Comparison of ENCODE assay signal across 8 cellular contexts in genomic region chr5:109409844-109410388, GRCh38. TPM values are rescaled to one million over a fixed set of nuclear protein-coding genes. Genes with fewer than 3 reads are reported as not detected.
A peak's percentile ranks its signal among the peaks of the same experiment; 100 is the strongest.
DNase-seq lines count a peak whose midpoint lies in the region; ATAC-seq and TF ChIP-seq lines count a peak whose summit lies in the region.

Gene PJA2, minus strand, starts transcription at chr5:109409974. Its CDS starts 26,541 bp downstream, at chr5:109383433.

- H3K4me3 ChIP-seq in ACC112 (ENCODE audit: low read depth, low read length) = peak within 1 kb of the TSS; percentile 92
- H3K4me3 ChIP-seq in WERI-Rb-1 (ENCODE audit: low read depth, low read length) = peak within 1 kb of the TSS; percentile 92
- H3K4me3 ChIP-seq in mammary epithelial cell (replicated peaks in 1 of 3; ENCODE audit: insufficient read depth in 1 of 3, low read depth in 2 of 3, low read length in 3 of 3) = peak within 1 kb of the TSS; percentile 60 to 95 (median 95)
- peak within 1 kb of the TSS; percentile 91 for H3K4me3 ChIP-seq in iPS-18c (ENCODE audit: insufficient read depth, low read depth, low read length)
- peak within 1 kb of the TSS; percentile 95 to 96 (median 95) for H3K4me3 ChIP-seq in skeletal muscle tissue (ENCODE audit: low read length in 3 of 3)

- no peaks in the 10 kb centered on the region for H3K36me3 ChIP-seq in ACC112 (ENCODE audit: insufficient read depth, low read length)
- no peaks in the 10 kb centered on the region for H3K36me3 ChIP-seq in WERI-Rb-1
- H3K36me3 ChIP-seq in mammary epithelial cell (ENCODE audit: insufficient read depth, low read length) = no peaks in the 10 kb centered on the region
- no peaks in the 10 kb centered on the region for H3K36me3 ChIP-seq in skeletal muscle tissue (ENCODE audit: control insufficient read depth in 3 of 3, insufficient read depth in 3 of 3, low read length in 3 of 3)

- dilution Hi-C loops in mammary epithelial cell (cut with HindIII; ENCODE audit: low sequenced_read_pairs) = no loop called here

- TSS peak; percentile 91 for BruUV-seq in mammary epithelial cell (replicated peaks; lab: Mats Ljungman, UMichigan)

- ATAC-seq in GM18870 (IDR thresholded peaks at IDR 0.05; ENCODE audit: unreplicated experiment) (peak; percentile 92), HG03139 (IDR thresholded peaks at IDR 0.05; ENCODE audit: unreplicated experiment) (peak; percentile 76)

- H2AFZ ChIP-seq in ACC112 (ENCODE audit: low read length, unreplicated experiment) (peak within 1 kb of the TSS; percentile 86), mammary epithelial cell (ENCODE audit: low read depth, low read length) (peak within 1 kb of the TSS; percentile 93)

- TF ChIP-seq CTCF in WERI-Rb-1 (IDR thresholded peaks at IDR 0.05; ENCODE audit: low read depth, low read length) = 0 out of 2 replicates have a peak, but pooled peaks have one; percentile 2
- TF ChIP-seq CTCF in mammary epithelial cell (conservative IDR thresholded peaks at IDR 0.05 in 1 of 2, IDR thresholded peaks at IDR 0.05 in 1 of 2; ENCODE audit: extremely low read depth in 1 of 2, insufficient read depth in 1 of 2, low read depth in 1 of 2, low read length in 2 of 2) = peak in 1 of 2 donors; percentile 36

- peaks cover 42% of the 10 kb centered on the region for H3K79me2 ChIP-seq in ACC112 (ENCODE audit: control insufficient read depth, insufficient read depth, low read length, unreplicated experiment)
- H3K79me2 ChIP-seq in mammary epithelial cell (ENCODE audit: insufficient read depth, low read length) = peaks cover 44% of the 10 kb centered on the region

- CTCF ChIA-PET in mammary epithelial cell (lab: Charles Lee; ENCODE audit: low non-redundant PET) = no interaction called here

- 0% methylated on average over 12 of the region's 44 CpGs for WGBS in mammary epithelial cell (ENCODE audit: low coverage, missing lambda C conversion rate)

- no peaks in the 10 kb centered on the region for H3K27me3 ChIP-seq in ACC112 (ENCODE audit: insufficient read depth, low read length)
- no peaks in the 10 kb centered on the region for H3K27me3 ChIP-seq in WERI-Rb-1 (ENCODE audit: insufficient read depth, low read depth, severe bottlenecking)
- H3K27me3 ChIP-seq in mammary epithelial cell (ENCODE audit: insufficient read depth, low read length) = no peaks in the 10 kb centered on the region
- H3K27me3 ChIP-seq in skeletal muscle tissue (ENCODE audit: control insufficient read depth in 3 of 3, insufficient read depth in 3 of 3, low read length in 3 of 3) = no peaks in the 10 kb centered on the region

- intact Hi-C loops in mammary epithelial cell (cut with micrococcal nuclease) = loop anchor here (1.0 to 10.0 kb wide), 8 partner anchors 29 to 683 kb away; partner anchors contain the start of gene MAN2A1

- H3K4me1 ChIP-seq in ACC112 (ENCODE audit: control insufficient read depth, insufficient read depth, low read length, unreplicated experiment) (peaks cover 29% of the 10 kb centered on the region), mammary epithelial cell (ENCODE audit: insufficient read depth, low read length) (peaks cover 21% of the 10 kb centered on the region), skeletal muscle tissue (ENCODE audit: control insufficient read depth in 3 of 3, insufficient read depth in 3 of 3, low read length in 3 of 3) (peaks cover 8 to 19% (median 12%) of the 10 kb centered on the region in 3 donors)

- no peaks in the 10 kb centered on the region for H4K20me1 ChIP-seq in mammary epithelial cell (ENCODE audit: insufficient read depth, low read length)

- DNase-seq in NCI-H2227 (lab: John Stamatoyannopoulos, UW; ENCODE audit: unreplicated experiment) = peak; percentile 97
- DNase-seq in WERI-Rb-1 = peak; percentile 99
- peak; percentile 99 for DNase-seq in mammary epithelial cell

- H3K27ac ChIP-seq in ACC112 (ENCODE audit: low read depth, low read length) = peak within 1 kb of the TSS; percentile 99
- peak within 1 kb of the TSS; percentile 83 for H3K27ac ChIP-seq in WERI-Rb-1
- peak within 1 kb of the TSS; percentile 97 for H3K27ac ChIP-seq in mammary epithelial cell (ENCODE audit: insufficient read depth, low read depth, low read length)
- H3K27ac ChIP-seq in skeletal muscle tissue (ENCODE audit: low read depth, low read length) = peak within 1 kb of the TSS; percentile 93

- H3K9me3 ChIP-seq in WERI-Rb-1 (ENCODE audit: severe bottlenecking) (peaks cover 3% of the 10 kb centered on the region), mammary epithelial cell (replicated peaks; ENCODE audit: insufficient read depth, low read length) (no peaks in the 10 kb centered on the region), iPS-18c (ENCODE audit: control insufficient read depth, insufficient read depth, low read length) (no peaks in the 10 kb centered on the region), skeletal muscle tissue (ENCODE audit: control insufficient read depth in 3 of 3, low read length in 3 of 3) (no peaks in the 10 kb centered on the region)

- peak within 1 kb of the TSS; percentile 93 for H3K4me2 ChIP-seq in mammary epithelial cell (ENCODE audit: insufficient read depth, low read depth, low read length)

- in situ Hi-C loops in mammary epithelial cell (cut with MboI; ENCODE audit: low sequenced_read_pairs in 2 of 2) = no loop called here

- H3K9ac ChIP-seq in mammary epithelial cell (ENCODE audit: insufficient read depth, low read length) (peak within 1 kb of the TSS; percentile 99), skeletal muscle tissue (ENCODE audit: low read depth in 1 of 3, low read length in 3 of 3) (peak within 1 kb of the TSS; percentile 97 to 98 (median 98))

RNA-seq across cellular contexts. Expression of gene PJA2, which starts in this region (rescaled TPM):
- total RNA-seq in mammary epithelial cell (10 to 100 TPM; 40.3 to 64.5 TPM), skeletal muscle tissue (94.5 TPM)
- polyA plus RNA-seq in mammary epithelial cell = 24.2 TPM
- 48.6 TPM for polyA minus RNA-seq in mammary epithelial cell

Comparison
In these comparisons a context has a peak if more than half of its experiments do, and no peak if none do; other contexts are left out.
1. Peak in every context shown above with its lines: DNase-seq, ATAC-seq, H3K4me3 ChIP-seq and H3K27ac ChIP-seq.